ENCODE assay signal across 21 cellular contexts in genomic region chr1:232940262-232940661, GRCh38. TPM values are rescaled to one million over a fixed set of nuclear protein-coding genes. Genes with fewer than 3 reads are reported as not detected.
DNase-seq lines count a peak whose midpoint lies in the region; ATAC-seq and TF ChIP-seq lines count a peak whose summit lies in the region.
"Had no signal": no experiment of that assay in that cellular context is flagged by ENCODE, and none has a peak within 500 bp of the region (broad histone marks: within the 10 kb centered on the region; RNA-seq: fewer than 3 reads in every experiment).

No MANE protein-coding gene starts in this region.

- CTCF ChIA-PET in activated CD4-positive, alpha-beta T cell treated with anti-CD3 and anti-CD28 coated beads, Interleukin-2, amount 10 ng/mL, durations not matched to agents 7 days and 5 days (lab: Charles Lee): interaction anchor here (0.7 to 1.0 kb wide), 2 partner anchors 14 to 1312 kb away, joined by 3 to 5 read pairs; no protein-coding TSS in a partner anchor

- TF ChIP-seq CTCF in chondrocyte (IDR thresholded peaks at IDR 0.05): peak; percentile 12
- TF ChIP-seq CTCF in mesothelial cell of epicardium (IDR thresholded peaks at IDR 0.05; ENCODE audit: unreplicated experiment): no peak

- no peak overlapping the region for H3K27ac Mint-ChIP-seq in chondrocyte (ENCODE audit: unreplicated experiment)
- H3K27ac Mint-ChIP-seq in activated CD4-positive, alpha-beta T cell treated with anti-CD3 and anti-CD28 coated beads, Interleukin-2, amount 10 ng/mL, durations not matched to agents 7 days and 5 days: no peak overlapping the region
- H3K27ac Mint-ChIP-seq in mesothelial cell of epicardium: no peak overlapping the region
- H3K27ac Mint-ChIP-seq: activated CD4-positive, alpha-beta memory T cell treated with anti-CD3 and anti-CD28 coated beads, Interleukin-2, amount 10 ng/mL, durations not matched to agents 7 days and 5 days; activated naive CD8-positive, alpha-beta T cell; CD4-positive, alpha-beta memory T cell; memory B cell; naive thymus-derived CD4-positive, alpha-beta T cell; type B pancreatic cell had no signal

- H3K9me3 Mint-ChIP-seq in chondrocyte (ENCODE audit: low read depth): no peaks in the 10 kb centered on the region
- H3K9me3 Mint-ChIP-seq in activated CD4-positive, alpha-beta T cell treated with anti-CD3 and anti-CD28 coated beads, Interleukin-2, amount 10 ng/mL, durations not matched to agents 7 days and 5 days: no peaks in the 10 kb centered on the region
- peaks cover 10% of the 10 kb centered on the region for H3K9me3 Mint-ChIP-seq in mesothelial cell of epicardium
- H3K9me3 Mint-ChIP-seq: activated CD4-positive, alpha-beta memory T cell treated with anti-CD3 and anti-CD28 coated beads, Interleukin-2, amount 10 ng/mL, durations not matched to agents 7 days and 5 days; activated T-cell treated with anti-CD3 and anti-CD28 coated beads, Interleukin-2, amount 50 U/mL, for 4 hours; type B pancreatic cell had no signal

- H3K36me3 Mint-ChIP-seq in chondrocyte (ENCODE audit: low read depth): no peaks in the 10 kb centered on the region
- no peaks in the 10 kb centered on the region for H3K36me3 Mint-ChIP-seq in activated CD4-positive, alpha-beta T cell treated with anti-CD3 and anti-CD28 coated beads, Interleukin-2, amount 10 ng/mL, durations not matched to agents 7 days and 5 days (ENCODE audit: low read depth)
- no peaks in the 10 kb centered on the region for H3K36me3 Mint-ChIP-seq in mesothelial cell of epicardium
- H3K36me3 Mint-ChIP-seq: CD4-positive, alpha-beta memory T cell; memory B cell had no signal

- H3K4me1 Mint-ChIP-seq in chondrocyte (ENCODE audit: low read depth): no peaks in the 10 kb centered on the region
- peaks cover 22% of the 10 kb centered on the region for H3K4me1 Mint-ChIP-seq in activated CD4-positive, alpha-beta T cell treated with anti-CD3 and anti-CD28 coated beads, Interleukin-2, amount 10 ng/mL, durations not matched to agents 7 days and 5 days
- peaks cover 3% of the 10 kb centered on the region for H3K4me1 Mint-ChIP-seq in mesothelial cell of epicardium

- POLR2A ChIA-PET in activated CD4-positive, alpha-beta T cell treated with anti-CD3 and anti-CD28 coated beads, Interleukin-2, amount 10 ng/mL, durations not matched to agents 7 days and 5 days (lab: Charles Lee): no interaction called here

- H3K4me3 Mint-ChIP-seq in chondrocyte (ENCODE audit: unreplicated experiment): no peak overlapping the region
- H3K4me3 Mint-ChIP-seq in activated CD4-positive, alpha-beta T cell treated with anti-CD3 and anti-CD28 coated beads, Interleukin-2, amount 10 ng/mL, durations not matched to agents 7 days and 5 days: no peak overlapping the region
- H3K4me3 Mint-ChIP-seq in mesothelial cell of epicardium: no peak overlapping the region
- H3K4me3 Mint-ChIP-seq: activated CD4-positive, alpha-beta memory T cell treated with anti-CD3 and anti-CD28 coated beads, Interleukin-2, amount 10 ng/mL, durations not matched to agents 7 days and 5 days; activated naive CD8-positive, alpha-beta T cell; activated T-cell treated with anti-CD3 and anti-CD28 coated beads, Interleukin-2, amount 50 U/mL, for 4 hours; CD4-positive, alpha-beta memory T cell; memory B cell; naive thymus-derived CD4-positive, alpha-beta T cell; stimulated activated naive CD8-positive, alpha-beta T cell treated with anti-CD3 and anti-CD28 coated beads, Interleukin-15, amount 100 ng/mL, for 72 hours; type B pancreatic cell had no signal

- peaks cover 3% of the 10 kb centered on the region for H3K27me3 Mint-ChIP-seq in chondrocyte (ENCODE audit: low read depth)
- no peaks in the 10 kb centered on the region for H3K27me3 Mint-ChIP-seq in activated CD4-positive, alpha-beta T cell treated with anti-CD3 and anti-CD28 coated beads, Interleukin-2, amount 10 ng/mL, durations not matched to agents 7 days and 5 days
- H3K27me3 Mint-ChIP-seq in mesothelial cell of epicardium (ENCODE audit: low read depth): no peaks in the 10 kb centered on the region
- H3K27me3 Mint-ChIP-seq: activated CD4-positive, alpha-beta memory T cell treated with anti-CD3 and anti-CD28 coated beads, Interleukin-2, amount 10 ng/mL, durations not matched to agents 7 days and 5 days; stimulated activated naive CD8-positive, alpha-beta T cell treated with anti-CD3 and anti-CD28 coated beads, Interleukin-15, amount 100 ng/mL, for 72 hours had no signal

- DNase-seq in chondrocyte (ENCODE audit: low spot score) (no peak), COR-L47 (lab: John Stamatoyannopoulos, UW) (no peak), SW480 (ENCODE audit: low spot score) (no peak), mesothelial cell of epicardium (ENCODE audit: low spot score in 2 of 2, unreplicated experiment in 2 of 2) (no peak)
- DNase-seq in activated CD4-positive, alpha-beta T cell treated with anti-CD3 and anti-CD28 coated beads, Interleukin-2, amount 10 ng/mL, durations not matched to agents 7 days and 5 days: no peak
- DNase-seq: activated CD4-positive, alpha-beta memory T cell treated with anti-CD3 and anti-CD28 coated beads, Interleukin-2, amount 10 ng/mL, durations not matched to agents 7 days and 5 days; activated T-cell treated with anti-CD3 and anti-CD28 coated beads, Interleukin-2, amount 50 U/mL, for 4 hours; CD4-positive, alpha-beta memory T cell; DMS79 treated with DMSO at 0.1 percent for 48 hours; kidney; naive thymus-derived CD4-positive, alpha-beta T cell; NCI-H524; Right ventricle myocardium superior; stimulated activated naive CD8-positive, alpha-beta T cell treated with anti-CD3 and anti-CD28 coated beads, Interleukin-15, amount 100 ng/mL, for 72 hours; T-helper 1 cell had no signal

- ATAC-seq in GM18870 (IDR thresholded peaks at IDR 0.05; ENCODE audit: unreplicated experiment) (peak; percentile 60), GM21423 (IDR thresholded peaks at IDR 0.05; ENCODE audit: unreplicated experiment) (peak; percentile 71), HG03139 (IDR thresholded peaks at IDR 0.05; ENCODE audit: unreplicated experiment) (peak; percentile 71)
- ATAC-seq: activated T-cell treated with anti-CD3 and anti-CD28 coated beads, Interleukin-2, amount 50 U/mL, for 4 hours; naive thymus-derived CD4-positive, alpha-beta T cell; stimulated activated naive CD8-positive, alpha-beta T cell treated with anti-CD3 and anti-CD28 coated beads, Interleukin-15, amount 100 ng/mL, for 72 hours had no signal

RNA-seq across cellular contexts. Expression of gene NTPCR, which starts 10.1 kb away (rescaled TPM):
- total RNA-seq in chondrocyte: 24.8 to 39.6 TPM (median 28.5 TPM) in 3 replicates
- total RNA-seq in activated CD4-positive, alpha-beta T cell treated with anti-CD3 and anti-CD28 coated beads, Interleukin-2, amount 10 ng/mL, durations not matched to agents 7 days and 5 days: 10 to 100 TPM; 36.9 to 45.8 TPM
- total RNA-seq in mesothelial cell of epicardium: 55.2 to 59.1 TPM (median 55.8 TPM) in 3 replicates
